Comparison of ENCODE assay signal across 1 cellular context in the genomic region with DNA sequence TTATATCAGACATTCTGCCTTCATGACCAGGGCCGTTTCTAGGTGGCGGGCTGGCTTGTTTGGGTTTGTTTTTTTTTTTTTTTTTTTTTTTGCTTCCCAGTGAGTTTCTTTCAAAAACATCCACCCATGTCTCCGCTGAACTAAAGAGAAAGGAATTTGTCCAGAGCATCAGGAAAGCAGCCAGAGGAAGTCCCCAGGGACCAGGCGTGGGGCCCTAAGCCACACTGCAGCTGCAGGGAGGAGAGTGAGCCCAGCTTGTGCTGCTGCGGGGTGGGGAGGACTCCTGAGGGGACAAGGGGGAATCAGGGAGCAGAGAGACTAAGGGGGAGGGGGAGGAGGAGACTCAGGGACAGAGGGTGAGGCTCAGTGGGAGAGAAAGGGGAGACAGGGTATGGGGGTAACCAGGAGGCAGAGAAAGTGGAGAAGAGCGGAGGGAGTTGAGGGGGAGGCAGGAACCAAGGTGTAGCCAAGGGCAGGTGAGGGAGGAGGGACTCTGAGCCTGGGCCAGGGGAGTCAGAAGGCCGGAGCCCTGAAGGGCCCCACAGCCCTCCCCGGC.
TF ChIP-seq lines count a peak whose summit lies in the region.

No MANE protein-coding gene starts in this region.

TF ChIP-seq in IMR-90, 13 proteins besides CTCF, POLR2A, EP300 and RAD21 (continued from another document):
- TF ChIP-seq, protein P1, sequence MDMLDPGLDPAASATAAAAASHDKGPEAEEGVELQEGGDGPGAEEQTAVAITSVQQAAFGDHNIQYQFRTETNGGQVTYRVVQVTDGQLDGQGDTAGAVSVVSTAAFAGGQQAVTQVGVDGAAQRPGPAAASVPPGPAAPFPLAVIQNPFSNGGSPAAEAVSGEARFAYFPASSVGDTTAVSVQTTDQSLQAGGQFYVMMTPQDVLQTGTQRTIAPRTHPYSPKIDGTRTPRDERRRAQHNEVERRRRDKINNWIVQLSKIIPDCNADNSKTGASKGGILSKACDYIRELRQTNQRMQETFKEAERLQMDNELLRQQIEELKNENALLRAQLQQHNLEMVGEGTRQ (IDR thresholded peaks at IDR 0.05; ENCODE audit: low read depth, low read length), result no peak
- TF ChIP-seq RFX5 (IDR thresholded peaks at IDR 0.05; ENCODE audit: low read depth, low read length), result no peak
- TF ChIP-seq MAZ (IDR thresholded peaks at IDR 0.05; ENCODE audit: borderline replicate concordance, low read depth, low read length), result peak; percentile 70; the same call in 1 of the 2 replicates
TF ChIP-seq in IMR-90: peak in this region for 1.
